ENCODE assay signal across 9 cellular contexts in the genomic region with DNA sequence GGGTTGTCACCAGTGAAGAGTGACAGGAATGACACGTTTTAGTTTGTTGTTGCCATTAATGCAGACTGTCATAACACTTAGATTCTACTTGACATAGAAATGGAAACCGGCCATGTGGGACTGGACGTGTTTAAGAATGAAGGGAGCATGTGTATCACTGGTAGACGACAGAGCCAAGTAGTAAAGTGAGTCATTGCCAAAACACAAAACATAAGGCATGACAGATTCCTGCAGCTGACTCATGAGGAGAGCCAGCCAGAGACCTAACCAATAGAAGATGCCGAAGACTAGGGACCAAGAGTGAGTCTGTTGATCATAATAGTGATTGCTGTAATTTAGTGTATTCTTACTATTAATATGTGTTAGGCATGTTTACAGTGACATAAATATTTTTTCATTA.
DNase-seq lines count a peak whose midpoint lies in the region; FAIRE-seq and TF ChIP-seq lines count a peak whose summit lies in the region.
"Had no signal": no experiment of that assay in that cellular context is flagged by ENCODE, and none has a peak within 500 bp of the region (broad histone marks: within the 10 kb centered on the region; RNA-seq: fewer than 3 reads in every experiment).

No MANE protein-coding gene starts in this region.

- no peak for TF ChIP-seq CTCF in D721Med (IDR thresholded peaks at IDR 0.05; ENCODE audit: insufficient read depth, missing control alignments)

- H3K4me1 ChIP-seq in GM23248 (ENCODE audit: insufficient read depth) = no peaks in the 10 kb centered on the region; the same call in 1 of the 2 replicates

- DNase-seq in GM23248 (peak; percentile 91), fibroblast of gingiva (ENCODE audit: low read depth) (peak; percentile 58), pulmonary artery endothelial cell (ENCODE audit: low read depth, low spot score) (peak; percentile 5), D721Med (ENCODE audit: insufficient read length, low spot score) (no peak), NCI-H1092 treated with DMSO at 0.1 percent for 48 hours (lab: John Stamatoyannopoulos, UW) (no peak), GOT3 (lab: John Stamatoyannopoulos, UW) (no peak)
- DNase-seq: activated CD4-positive, alpha-beta memory T cell treated with anti-CD3 and anti-CD28 coated beads for 36 hours; amniotic stem cell had no signal

- no peak overlapping the region for H3K4me3 ChIP-seq in GM23248

- 1 to 2% methylated on average over 5 of the region's 5 CpGs for WGBS in GM23248 (ENCODE audit: low coverage in 1 of 2, low lambda C conversion rate in 2 of 2, missing lambda C conversion rate in 2 of 2), 2 experiments

- no peak overlapping the region for H3K4me2 ChIP-seq in GM23248 (ENCODE audit: unreplicated experiment)

- no peaks in the 10 kb centered on the region for H3K9me2 ChIP-seq in GM23248 (ENCODE audit: insufficient read depth)

- H3K79me2 ChIP-seq in GM23248 (ENCODE audit: insufficient read depth) = no peaks in the 10 kb centered on the region

- H3K27me3 ChIP-seq in GM23248 (replicated peaks; ENCODE audit: insufficient read depth) = no peaks in the 10 kb centered on the region

- H2AFZ ChIP-seq in GM23248 = no peak overlapping the region

- FAIRE-seq in D721Med (lab: Jason Lieb, UNC) = no peak

- H3K9me3 ChIP-seq in GM23248 (ENCODE audit: low read depth) = no peaks in the 10 kb centered on the region

- no peak overlapping the region for H3K9ac ChIP-seq in GM23248

- no peaks in the 10 kb centered on the region for H3K36me3 ChIP-seq in GM23248 (ENCODE audit: low read depth)

- H3K27ac ChIP-seq in GM23248 = no peak overlapping the region

- H3F3A ChIP-seq in GM23248 (ENCODE audit: insufficient read depth) = peaks cover 9% of the 10 kb centered on the region; the same call in 1 of the 2 replicates

- in situ Hi-C loops in GM23248 (cut with MboI) = no loop called here

- H4K20me1 ChIP-seq in GM23248 (ENCODE audit: insufficient read depth) = no peaks in the 10 kb centered on the region

TF ChIP-seq in PFSK-1, 5 proteins besides CTCF, POLR2A, EP300 and RAD21:
- TF ChIP-seq FOXP2 (optimal IDR thresholded peaks at IDR 0.05; ENCODE audit: borderline replicate concordance, extremely low read depth, extremely low read length, insufficient read depth) = no peak
- TF ChIP-seq SIN3A (IDR thresholded peaks at IDR 0.05; ENCODE audit: borderline replicate concordance, insufficient read depth, low read length) = peak; percentile 38; the same call in 1 of the 2 replicates

Comparison
In these comparisons a context has a peak if more than half of its experiments do, and no peak if none do; other contexts are left out.
1. DNase-seq: peak in GM23248 (single experiment), fibroblast of gingiva (single experiment) and pulmonary artery endothelial cell (single experiment); none in D721Med (single experiment), NCI-H1092 treated with DMSO at 0.1 percent for 48 hours (single experiment) and GOT3 (single experiment).